ENCODE assay signal across 16 cellular contexts in the genomic region with DNA sequence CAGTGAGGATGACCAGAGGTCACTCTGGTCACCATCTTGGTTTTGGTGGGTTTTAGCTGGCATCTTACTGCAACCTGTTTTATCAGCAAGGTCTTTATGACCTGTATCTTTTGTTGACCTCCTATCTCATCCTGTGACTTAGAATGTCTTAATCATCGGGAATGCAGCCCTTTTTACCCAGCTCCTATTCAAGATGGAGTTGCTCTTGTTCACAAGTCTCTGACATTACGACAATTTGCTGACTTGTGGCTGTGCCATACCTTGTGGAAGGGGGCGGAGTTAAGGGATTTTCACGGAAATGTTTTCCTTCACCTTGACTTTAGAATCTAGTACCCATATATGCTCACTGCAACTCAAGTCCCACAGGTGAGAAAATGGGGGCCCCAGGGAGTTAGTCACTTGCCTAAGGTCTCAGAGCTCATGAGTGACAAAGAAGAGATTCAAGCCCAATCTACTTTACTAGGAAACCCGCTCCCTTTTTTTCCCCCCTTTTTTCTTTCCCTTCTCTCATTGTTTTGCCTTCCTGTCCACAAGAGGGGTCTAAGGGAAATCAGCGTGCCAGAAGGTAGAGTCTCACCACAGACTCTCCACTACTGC. TPM values are rescaled to one million over a fixed set of nuclear protein-coding genes. Genes with fewer than 3 reads are reported as not detected.
DNase-seq lines count a peak whose midpoint lies in the region; ATAC-seq, FAIRE-seq and TF ChIP-seq lines count a peak whose summit lies in the region.
"Had no signal": no experiment of that assay in that cellular context is flagged by ENCODE, and none has a peak within 500 bp of the region (broad histone marks: within the 10 kb centered on the region; RNA-seq: fewer than 3 reads in every experiment).

No MANE protein-coding gene starts in this region.

- H3K9me3 Mint-ChIP-seq in CD14-positive monocyte = peaks cover 0 to 6% (median 0%) of the 10 kb centered on the region in 7 donors
- no peaks in the 10 kb centered on the region for H3K9me3 Mint-ChIP-seq in astrocyte (ENCODE audit: unreplicated experiment)
- H3K9me3 Mint-ChIP-seq in neural crest cell = peaks cover 2% of the 10 kb centered on the region

- H3K9me3 ChIP-seq in BLaER1 (peaks cover 4% of the 10 kb centered on the region; the same call in 1 of the 2 replicates), astrocyte (ENCODE audit: insufficient read depth, low read depth, low read length) (no peaks in the 10 kb centered on the region)
- H3K9me3 ChIP-seq: HAP-1 had no signal

- H3K27me3 Mint-ChIP-seq in CD14-positive monocyte (ENCODE audit: low read depth in 3 of 3) (peaks cover 0 to 4% (median 0%) of the 10 kb centered on the region in 3 donors), astrocyte (ENCODE audit: low read depth, unreplicated experiment) (peaks cover 12% of the 10 kb centered on the region), neural crest cell (ENCODE audit: low read depth) (no peaks in the 10 kb centered on the region)

- H3K9ac ChIP-seq in BLaER1 = no peak overlapping the region
- no peak overlapping the region for H3K9ac ChIP-seq in astrocyte (ENCODE audit: low read length)

- H3K27ac ChIP-seq in BLaER1 = peak overlapping the region; percentile 99
- no peak overlapping the region for H3K27ac ChIP-seq in astrocyte (ENCODE audit: low read depth, low read length)

- H3K36me3 ChIP-seq in BLaER1 = no peaks in the 10 kb centered on the region
- no peaks in the 10 kb centered on the region for H3K36me3 ChIP-seq in astrocyte (ENCODE audit: insufficient read depth, low read length)
- H3K36me3 ChIP-seq: HAP-1 had no signal

- intact Hi-C loops in CD14-positive monocyte (cut with micrococcal nuclease) = loop anchor here in 1 of 2 donors (10.0 kb wide), 2 partner anchors 152 to 282 kb away; a partner anchor contains a TSS

- no peak for TF ChIP-seq CTCF in CD14-positive monocyte (IDR thresholded peaks at IDR 0.05)
- TF ChIP-seq CTCF in astrocyte (IDR thresholded peaks at IDR 0.05; ENCODE audit: insufficient read depth, low read depth, low read length) = no peak
- TF ChIP-seq CTCF in neural crest cell (conservative IDR thresholded peaks at IDR 0.05) = no peak

- peaks cover 88% of the 10 kb centered on the region for H3K4me1 ChIP-seq in BLaER1
- peaks cover 25% of the 10 kb centered on the region for H3K4me1 ChIP-seq in astrocyte (ENCODE audit: insufficient read depth, low read length)

- FAIRE-seq in astrocyte (lab: Jason Lieb, UNC) = no peak
- no peak for FAIRE-seq in H54 (lab: Jason Lieb, UNC)
- FAIRE-seq: HepG2 had no signal

- no peaks in the 10 kb centered on the region for H3K79me2 ChIP-seq in astrocyte (ENCODE audit: insufficient read depth, low read length)

- no peak for DNase-seq in CD14-positive monocyte (ENCODE audit: low spot score)
- no peak for DNase-seq in astrocyte (ENCODE audit: low read depth)
- no peak for DNase-seq in neural crest cell (ENCODE audit: low read depth, low spot score)
- DNase-seq in H4 (ENCODE audit: low spot score) = no peak
- no peak for DNase-seq in H54 (ENCODE audit: insufficient read length, low spot score)
- DNase-seq: COR-L47, NCI-H1436 treated with DMSO at 0.1 percent for 48 hours, NCI-H2081 treated with DMSO at 0.1 percent for 48 hours, NCI-H2227 treated with DMSO at 0.1 percent for 48 hours, NCI-H526, SIG-M5 had no signal

- TF ChIP-seq POLR2A in H54 (IDR thresholded peaks at IDR 0.05; ENCODE audit: low read depth, low read length) = no peak

- no peak for ATAC-seq in GM19463 (IDR thresholded peaks at IDR 0.05; ENCODE audit: unreplicated experiment)
- ATAC-seq: HepG2 had no signal

- H3K27ac Mint-ChIP-seq in CD14-positive monocyte (peak overlapping the region in 5 of 7 donors; percentile 40 to 100 (median 100)), astrocyte (ENCODE audit: unreplicated experiment) (peak overlapping the region; percentile 8), neural crest cell (ENCODE audit: unreplicated experiment) (peak overlapping the region; percentile 90)

- H3K4me3 ChIP-seq in BLaER1 = no peak overlapping the region
- no peak overlapping the region for H3K4me3 ChIP-seq in astrocyte (ENCODE audit: insufficient read depth, low read depth, low read length)
- H3K4me3 ChIP-seq: HAP-1 had no signal

- H2AFZ ChIP-seq in astrocyte (ENCODE audit: low read depth, low read length) = no peak overlapping the region

- H3K36me3 Mint-ChIP-seq in CD14-positive monocyte = peaks cover 0 to 8% of the 10 kb centered on the region in 2 donors
- no peaks in the 10 kb centered on the region for H3K36me3 Mint-ChIP-seq in astrocyte (ENCODE audit: low read depth, unreplicated experiment)
- no peaks in the 10 kb centered on the region for H3K36me3 Mint-ChIP-seq in neural crest cell (ENCODE audit: low read depth)

- H3K4me3 Mint-ChIP-seq in CD14-positive monocyte (no peak overlapping the region), astrocyte (ENCODE audit: unreplicated experiment) (no peak overlapping the region), neural crest cell (no peak overlapping the region)

- H3K27me3 ChIP-seq in BLaER1 (no peaks in the 10 kb centered on the region), astrocyte (ENCODE audit: insufficient read depth, low read length) (no peaks in the 10 kb centered on the region)

- H3K4me1 Mint-ChIP-seq in CD14-positive monocyte (peaks cover 50% of the 10 kb centered on the region), astrocyte (ENCODE audit: low read depth, unreplicated experiment) (peaks cover 20% of the 10 kb centered on the region), neural crest cell (peaks cover 21% of the 10 kb centered on the region)

- peak overlapping the region; percentile 99 for H3K4me2 ChIP-seq in BLaER1
- H3K4me2 ChIP-seq in astrocyte (ENCODE audit: low read length) = no peak overlapping the region

- no peaks in the 10 kb centered on the region for H4K20me1 ChIP-seq in BLaER1
- no peaks in the 10 kb centered on the region for H4K20me1 ChIP-seq in astrocyte (ENCODE audit: insufficient read depth, low read length)

RNA-seq across cellular contexts. Expression of a gene that starts 2.7 kb away (rescaled TPM):
- 10 to 100 TPM in 1 of 2 donors, 1 to 10 TPM in 1; 6.4 to 12.9 TPM for polyA plus RNA-seq in CD14-positive monocyte
- 5.2 and 5.8 TPM in 2 replicates for total RNA-seq in astrocyte
- 0.82 TPM in 1 of 2 replicates, not detected in the other for total RNA-seq in neural crest cell
- 0.41 and 1.6 TPM in 2 replicates for total RNA-seq in H4 (2014; rRNA removed; shearing (Covaris generic))
- total RNA-seq: OCI-LY7 had no signal

Comparison
In these comparisons a context has a peak if more than half of its experiments do, and no peak if none do; other contexts are left out.
1. H3K27ac Mint-ChIP-seq: peak in every context shown above with its lines; median percentile 100 in CD14-positive monocyte; 90 in neural crest cell; 8 in astrocyte.